8 cellular contexts compared by ENCODE assay signal in the genomic region with DNA sequence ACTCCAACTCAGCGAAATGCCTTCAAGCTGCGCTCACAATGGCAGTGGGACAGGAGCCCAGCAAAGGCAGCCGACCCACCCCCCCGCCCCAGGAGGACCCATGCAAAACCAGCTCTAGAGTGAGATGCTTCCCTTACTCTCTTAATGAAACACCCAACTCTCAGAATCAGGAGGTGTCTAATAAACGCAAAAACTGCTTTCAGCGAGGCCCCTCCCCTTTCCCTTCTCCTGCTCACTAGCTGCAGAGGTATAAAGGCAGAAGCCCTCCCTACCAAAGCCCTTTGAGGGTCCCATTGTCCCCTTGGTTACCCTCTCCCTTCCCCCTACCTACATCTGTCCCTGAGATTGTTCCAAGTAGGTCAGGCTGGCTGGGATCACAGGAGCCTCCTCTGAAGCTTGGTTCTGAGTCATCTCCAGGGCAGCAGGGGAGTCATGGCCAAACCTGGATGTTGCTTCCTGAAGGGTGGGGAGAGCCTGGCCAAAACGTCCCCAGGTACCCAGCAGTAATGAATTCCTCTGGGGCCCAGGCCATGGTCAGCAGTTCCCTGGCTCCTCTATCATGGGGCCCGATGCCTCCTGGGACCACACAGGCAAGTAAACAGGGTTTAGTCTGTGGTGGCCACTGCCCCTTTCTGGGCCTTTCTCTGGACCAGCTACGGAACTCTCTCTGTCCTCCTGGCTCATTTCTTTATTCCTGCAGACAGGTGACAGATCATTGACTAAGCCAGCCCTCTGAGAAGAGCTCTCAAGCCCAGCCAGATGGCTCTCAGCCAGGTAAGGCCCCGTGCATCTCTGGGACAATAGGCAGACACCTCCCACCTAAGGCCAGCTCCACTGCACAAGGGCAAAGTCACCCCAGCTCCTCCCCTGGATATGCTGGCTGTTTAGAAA. TPM values are rescaled to one million over a fixed set of nuclear protein-coding genes. Genes with fewer than 3 reads are reported as not detected.
A peak's percentile ranks its signal among the peaks of the same experiment; 100 is the strongest.
DNase-seq lines count a peak whose midpoint lies in the region; ATAC-seq, FAIRE-seq and TF ChIP-seq lines count a peak whose summit lies in the region.

No MANE protein-coding gene starts in this region.

- intact Hi-C loops in endothelial cell of umbilical vein (cut with micrococcal nuclease) = loop anchor here (2.0 kb wide), 1 partner anchor 15 kb away; no protein-coding TSS in a partner anchor

- no peaks in the 10 kb centered on the region for H3K36me3 Mint-ChIP-seq in CD8-positive, alpha-beta memory T cell
- H3K36me3 Mint-ChIP-seq in osteocyte (ENCODE audit: unreplicated experiment) = no peaks in the 10 kb centered on the region

- H3K9me1 ChIP-seq in endothelial cell of umbilical vein (replicated peaks; ENCODE audit: control insufficient read depth, extremely low read depth, insufficient read depth, low read length) = no peaks in the 10 kb centered on the region

- H3K79me2 ChIP-seq in endothelial cell of umbilical vein (ENCODE audit: control insufficient read depth, insufficient read depth, low read length) = no peaks in the 10 kb centered on the region

- H3K9me3 Mint-ChIP-seq in CD8-positive, alpha-beta memory T cell = no peaks in the 10 kb centered on the region
- no peaks in the 10 kb centered on the region for H3K9me3 Mint-ChIP-seq in osteocyte (ENCODE audit: unreplicated experiment)

- H3K9me3 ChIP-seq in CD8-positive, alpha-beta memory T cell (ENCODE audit: low read length) = no peaks in the 10 kb centered on the region
- no peaks in the 10 kb centered on the region for H3K9me3 ChIP-seq in HUES48 (ENCODE audit: control insufficient read depth, insufficient read depth, low read length)
- no peaks in the 10 kb centered on the region for H3K9me3 ChIP-seq in SJSA1 (replicated peaks)
- H3K9me3 ChIP-seq in endothelial cell of umbilical vein (replicated peaks; ENCODE audit: control insufficient read depth, insufficient read depth, low read length) = no peaks in the 10 kb centered on the region

- H3K27me3 Mint-ChIP-seq in CD8-positive, alpha-beta memory T cell = peaks cover 0 to 1% of the 10 kb centered on the region in 2 donors
- no peaks in the 10 kb centered on the region for H3K27me3 Mint-ChIP-seq in osteocyte (ENCODE audit: unreplicated experiment)

- no TSS peak for BruUV-seq in endothelial cell of umbilical vein (replicated peaks; lab: Mats Ljungman, UMichigan)

- no peaks in the 10 kb centered on the region for H3K36me3 ChIP-seq in CD8-positive, alpha-beta memory T cell (ENCODE audit: insufficient read depth, low read length)
- no peaks in the 10 kb centered on the region for H3K36me3 ChIP-seq in HUES48 (ENCODE audit: control insufficient read depth, insufficient read depth, low read length)
- no peaks in the 10 kb centered on the region for H3K36me3 ChIP-seq in SJSA1
- no peaks in the 10 kb centered on the region for H3K36me3 ChIP-seq in endothelial cell of umbilical vein (ENCODE audit: control insufficient read depth in 2 of 2, extremely low read depth in 1 of 2, insufficient read depth in 2 of 2, low read length in 2 of 2)

- dilution Hi-C loops in endothelial cell of umbilical vein (cut with MboI; ENCODE audit: extremely low pct_ligation_motif_present, low sequenced_read_pairs) = no loop called here

- peaks cover 31% of the 10 kb centered on the region for H3K4me1 ChIP-seq in CD8-positive, alpha-beta memory T cell (ENCODE audit: insufficient read depth, low read length)
- H3K4me1 ChIP-seq in HUES48 (ENCODE audit: control insufficient read depth, insufficient read depth, low read length) (peaks cover 14% of the 10 kb centered on the region), SJSA1 (replicated peaks) (peaks cover 17% of the 10 kb centered on the region), endothelial cell of umbilical vein (ENCODE audit: control insufficient read depth, extremely low read depth, insufficient read depth, low read length) (peaks cover 8% of the 10 kb centered on the region)

- POLR2A ChIA-PET in CD8-positive, alpha-beta memory T cell (lab: Charles Lee) = interaction anchor here (0.7 to 0.8 kb wide), 2 partner anchors 8 to 432 kb away, joined by 3 to 4 read pairs; a partner anchor contains a TSS
- POLR2A ChIA-PET in endothelial cell of umbilical vein (lab: Charles Lee) = interaction anchor here (1.6 kb wide), 1 partner anchor 9 kb away, joined by 4 read pairs; a partner anchor contains a TSS

- H3K4me1 Mint-ChIP-seq in CD8-positive, alpha-beta memory T cell = peaks cover 32 to 53% (median 48%) of the 10 kb centered on the region in 3 donors
- H3K4me1 Mint-ChIP-seq in osteocyte (ENCODE audit: unreplicated experiment) = peaks cover 22% of the 10 kb centered on the region

- H3K27ac Mint-ChIP-seq in CD8-positive, alpha-beta memory T cell = peak overlapping the region; percentile 57 to 93 (median 86)
- peak overlapping the region; percentile 76 for H3K27ac Mint-ChIP-seq in osteocyte (ENCODE audit: unreplicated experiment)

- no peak overlapping the region for H2AFZ ChIP-seq in endothelial cell of umbilical vein (ENCODE audit: low read depth, low read length)

- no peak overlapping the region for H3K9ac ChIP-seq in HUES48 (ENCODE audit: low read depth, low read length)
- H3K9ac ChIP-seq in endothelial cell of umbilical vein (replicated peaks; ENCODE audit: extremely low read depth, insufficient read depth, low read length) = no peak overlapping the region

- no peak overlapping the region for H3K27ac ChIP-seq in CD8-positive, alpha-beta memory T cell (ENCODE audit: low read depth, low read length)
- peak overlapping the region; percentile 65 for H3K27ac ChIP-seq in HUES48 (ENCODE audit: low read depth, low read length)
- H3K27ac ChIP-seq in SJSA1 = no peak overlapping the region
- H3K27ac ChIP-seq in endothelial cell of umbilical vein (ENCODE audit: insufficient read depth, low read depth, low read length) = no peak overlapping the region

- CTCF ChIA-PET in CD8-positive, alpha-beta memory T cell (lab: Charles Lee) = interaction anchor here (0.8 to 1.6 kb wide), 5 partner anchors 9 to 56 kb away, joined by 3 to 4 read pairs (median 4); no protein-coding TSS in a partner anchor
- CTCF ChIA-PET in endothelial cell of umbilical vein (lab: Charles Lee) = interaction anchor here (1.0 to 1.2 kb wide), 2 partner anchors 44 to 56 kb away, joined by 4 to 5 read pairs; no protein-coding TSS in a partner anchor

- no peak for TF ChIP-seq POLR2A in endothelial cell of umbilical vein (IDR thresholded peaks at IDR 0.05; ENCODE audit: low read depth, low read length)

- ATAC-seq in GM18519 (IDR thresholded peaks at IDR 0.05; ENCODE audit: low FRiP score, unreplicated experiment) = no peak

- H4K20me1 ChIP-seq in endothelial cell of umbilical vein (replicated peaks; ENCODE audit: control insufficient read depth, extremely low read depth, insufficient read depth, low read length) = no peaks in the 10 kb centered on the region

- no peak overlapping the region for H3K4me3 ChIP-seq in CD8-positive, alpha-beta memory T cell (ENCODE audit: low read length)
- H3K4me3 ChIP-seq in HUES48 (ENCODE audit: low read depth, low read length) (no peak overlapping the region), SJSA1 (no peak overlapping the region), endothelial cell of umbilical vein (replicated peaks in 1 of 3; ENCODE audit: insufficient read depth in 1 of 3, low read depth in 1 of 3, low read length in 3 of 3) (no peak overlapping the region)

- DNase-seq in CD8-positive, alpha-beta memory T cell = no peak
- DNase-seq in SJSA1 (ENCODE audit: low read depth in 1 of 2, low spot score in 2 of 2) (peak; percentile 22 to 49), endothelial cell of umbilical vein (ENCODE audit: low read depth, low spot score) (peak; percentile 28), osteocyte (ENCODE audit: extremely low spot score, unreplicated experiment) (no peak), NCI-H1694 treated with DMSO at 0.1 percent for 48 hours (lab: John Stamatoyannopoulos, UW) (no peak), NCI-H1048 (lab: John Stamatoyannopoulos, UW) (no peak)

- no peak overlapping the region for H3K4me2 ChIP-seq in endothelial cell of umbilical vein (ENCODE audit: insufficient read depth, low read length)

- TF ChIP-seq CTCF in endothelial cell of umbilical vein (IDR thresholded peaks at IDR 0.05; ENCODE audit: extremely low read depth in 1 of 2, insufficient read depth in 1 of 2, low read depth in 1 of 2, low read length in 2 of 2) (no peak), osteocyte (IDR thresholded peaks at IDR 0.05) (no peak)

- peak; percentile 70 for FAIRE-seq in endothelial cell of umbilical vein (lab: Jason Lieb, UNC)

- peak overlapping the region; percentile 63 to 88 (median 72) for H3K4me3 Mint-ChIP-seq in CD8-positive, alpha-beta memory T cell
- H3K4me3 Mint-ChIP-seq in osteocyte (ENCODE audit: unreplicated experiment) = no peak overlapping the region

- no peaks in the 10 kb centered on the region for H3K27me3 ChIP-seq in CD8-positive, alpha-beta memory T cell (ENCODE audit: insufficient read depth, low read length, poor library complexity, severe bottlenecking)
- no peaks in the 10 kb centered on the region for H3K27me3 ChIP-seq in HUES48 (ENCODE audit: control insufficient read depth, insufficient read depth, low read length)
- H3K27me3 ChIP-seq in SJSA1 (replicated peaks) = no peaks in the 10 kb centered on the region
- no peaks in the 10 kb centered on the region for H3K27me3 ChIP-seq in endothelial cell of umbilical vein (ENCODE audit: control insufficient read depth in 2 of 2, insufficient read depth in 2 of 2, low read length in 2 of 2)

TF ChIP-seq in endothelial cell of umbilical vein, 7 proteins besides CTCF, POLR2A, EP300 and RAD21:
- TF ChIP-seq, protein P1, sequence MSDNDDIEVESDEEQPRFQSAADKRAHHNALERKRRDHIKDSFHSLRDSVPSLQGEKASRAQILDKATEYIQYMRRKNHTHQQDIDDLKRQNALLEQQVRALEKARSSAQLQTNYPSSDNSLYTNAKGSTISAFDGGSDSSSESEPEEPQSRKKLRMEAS (IDR thresholded peaks at IDR 0.05; ENCODE audit: insufficient read depth, insufficient read length) = no peak
- TF ChIP-seq FOS (IDR thresholded peaks at IDR 0.05; ENCODE audit: borderline replicate concordance, insufficient read depth, low read length) = peak; percentile 40

RNA-seq across cellular contexts. Expression of a gene that starts 8.6 kb away (rescaled TPM):
- 1 to 10 TPM; 5.1 to 5.4 TPM for total RNA-seq in CD8-positive, alpha-beta memory T cell
- polyA plus RNA-seq in CD8-positive, alpha-beta memory T cell = 0.75 TPM
- 4.0 and 4.3 TPM in 2 replicates for total RNA-seq in SJSA1 (2014; rRNA removed; shearing (Covaris generic))
- total RNA-seq in endothelial cell of umbilical vein (5.2 and 5.4 TPM in 2 replicates), osteocyte (3.6 and 3.9 TPM in 2 replicates)
- polyA plus RNA-seq in endothelial cell of umbilical vein = 6.4 and 6.8 TPM in 2 replicates
- polyA plus RNA-seq in endothelial cell of umbilical vein (2011; cell fraction: cytosol; rRNA removed) = 4.2 and 4.8 TPM in 2 replicates
- 6.1 and 6.3 TPM in 2 replicates for polyA plus RNA-seq in endothelial cell of umbilical vein (2011; cell fraction: nucleus; rRNA removed)
- 2.4 and 3.3 TPM in 2 replicates for polyA plus RNA-seq in endothelial cell of umbilical vein (2012)
- 5.2 and 5.7 TPM in 2 replicates for polyA minus RNA-seq in endothelial cell of umbilical vein
- 4.6 TPM for polyA minus RNA-seq in endothelial cell of umbilical vein (2011; cell fraction: cytosol; rRNA and poly(A)+ RNA removed)
- 4.6 and 4.9 TPM in 2 replicates for polyA minus RNA-seq in endothelial cell of umbilical vein (2011; cell fraction: nucleus; rRNA and poly(A)+ RNA removed)

Comparison
In these comparisons a context has a peak if more than half of its experiments do, and no peak if none do; other contexts are left out.
1. DNase-seq: peak in SJSA1 (2 of 2) and endothelial cell of umbilical vein (single experiment); none in CD8-positive, alpha-beta memory T cell (0 of 5), osteocyte (single experiment), NCI-H1694 treated with DMSO at 0.1 percent for 48 hours (single experiment) and NCI-H1048 (single experiment).